Comparison of ENCODE assay signal across 9 cellular contexts in the genomic region with DNA sequence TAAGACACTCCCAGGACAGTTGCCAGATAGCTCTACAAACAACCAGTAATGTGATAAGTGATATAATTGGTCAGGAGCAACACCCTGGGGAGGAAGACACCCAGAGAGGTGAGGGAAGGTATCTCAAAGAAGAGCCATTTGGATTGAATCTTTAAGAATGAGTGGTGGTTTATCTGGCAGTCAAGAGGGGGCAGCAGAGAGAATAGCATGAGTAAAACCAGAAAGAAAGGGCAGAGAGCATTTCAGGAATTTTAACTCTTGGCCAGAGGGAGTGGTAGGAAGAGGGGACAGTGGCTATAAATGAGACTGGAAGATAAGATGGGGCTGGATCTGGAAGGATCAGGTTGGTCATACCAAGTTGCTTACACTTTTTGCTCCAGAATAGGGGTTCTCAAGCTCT. TPM values are rescaled to one million over a fixed set of nuclear protein-coding genes. Genes with fewer than 3 reads are reported as not detected.
A peak's percentile ranks its signal among the peaks of the same experiment; 100 is the strongest.
DNase-seq lines count a peak whose midpoint lies in the region; ATAC-seq and TF ChIP-seq lines count a peak whose summit lies in the region.
"Had no signal": no experiment of that assay in that cellular context is flagged by ENCODE, and none has a peak within 500 bp of the region (broad histone marks: within the 10 kb centered on the region; RNA-seq: fewer than 3 reads in every experiment).

No MANE protein-coding gene starts in this region.

- H3K9me3 ChIP-seq in SK-N-SH (no peaks in the 10 kb centered on the region), spleen (no peaks in the 10 kb centered on the region)

- ATAC-seq in GM18858 (IDR thresholded peaks at IDR 0.05; ENCODE audit: unreplicated experiment) (no peak), GM21786 (IDR thresholded peaks at IDR 0.05; ENCODE audit: unreplicated experiment) (no peak)

- CTCF ChIA-PET in activated CD4-positive, alpha-beta T cell treated with anti-CD3 and anti-CD28 coated beads, Interleukin-2, amount 10 ng/mL, durations not matched to agents 7 days and 5 days (lab: Charles Lee): interaction anchor here (0.7 to 1.4 kb wide), 7 partner anchors 10 to 86 kb away, joined by 3 to 4 read pairs (median 3); no protein-coding TSS in a partner anchor
- CTCF ChIA-PET in SK-N-SH (lab: Yijun Ruan, JAX): interaction anchor here (0.9 to 2.5 kb wide), 10 partner anchors 8 to 125 kb away, joined by 3 to 5 read pairs (median 4); no protein-coding TSS in a partner anchor

- H3K4me3 ChIP-seq in SK-N-SH (ENCODE audit: low read depth in 2 of 2, low read length in 1 of 2): no peak overlapping the region
- H3K4me3 ChIP-seq in fibroblast of villous mesenchyme (ENCODE audit: low read depth, low read length): no peak overlapping the region
- H3K4me3 ChIP-seq in spleen: no peak overlapping the region

- TF ChIP-seq EP300 in SK-N-SH (IDR thresholded peaks at IDR 0.05; ENCODE audit: borderline replicate concordance in 1 of 2, low read depth in 1 of 2, low read length in 1 of 2): no peak

- H3K27me3 ChIP-seq in SK-N-SH (ENCODE audit: insufficient read depth): peaks cover 37% of the 10 kb centered on the region
- peaks cover 0 to 5% (median 0%) of the 10 kb centered on the region in 7 donors for H3K27me3 ChIP-seq in spleen (replicated peaks in 1 of 7)

- H3K4me1 ChIP-seq in SK-N-SH (ENCODE audit: control insufficient read depth in 1 of 2, insufficient read depth in 2 of 2, low read depth in 1 of 2, low read length in 1 of 2) (peaks cover 0 to under 1% of the 10 kb centered on the region in 2 experiments; a peak in 1 of 4 replicates), spleen (peaks cover 0 to 15% (median 6%) of the 10 kb centered on the region in 6 donors)

- H3K27ac ChIP-seq in SK-N-SH (ENCODE audit: low read depth in 2 of 2, low read length in 1 of 2) (no peak overlapping the region), spleen (no peak overlapping the region)

- H3K36me3 ChIP-seq in SK-N-SH (replicated peaks in 1 of 2; ENCODE audit: control insufficient read depth in 1 of 2, insufficient read depth in 2 of 2, low read length in 1 of 2) (no peaks in the 10 kb centered on the region), spleen (no peaks in the 10 kb centered on the region)

- DNase-seq in activated CD4-positive, alpha-beta T cell treated with anti-CD3 and anti-CD28 coated beads, Interleukin-2, amount 10 ng/mL, durations not matched to agents 7 days and 5 days: peak; percentile 42
- DNase-seq in activated CD4-positive, alpha-beta T cell treated with anti-CD3 and anti-CD28 coated beads for 4 hours: no peak
- DNase-seq in Kasumi-1 (lab: John Stamatoyannopoulos, UW) (peak; percentile 57 to 64), SK-N-SH (peak; percentile 63), fibroblast of villous mesenchyme (ENCODE audit: low read depth) (peak; percentile 65), spleen (no peak)

- POLR2A ChIA-PET in activated CD4-positive, alpha-beta T cell treated with anti-CD3 and anti-CD28 coated beads, Interleukin-2, amount 10 ng/mL, durations not matched to agents 7 days and 5 days (lab: Charles Lee): no interaction called here
- POLR2A ChIA-PET in SK-N-SH (lab: Yijun Ruan, JAX): no interaction called here

- no peaks in the 10 kb centered on the region for H4K20me1 ChIP-seq in SK-N-SH (ENCODE audit: insufficient read depth)

- H3K9me3 Mint-ChIP-seq in activated CD4-positive, alpha-beta T cell treated with anti-CD3 and anti-CD28 coated beads, Interleukin-2, amount 10 ng/mL, durations not matched to agents 7 days and 5 days: no peaks in the 10 kb centered on the region

- no peak overlapping the region for H3K27ac Mint-ChIP-seq in activated CD4-positive, alpha-beta T cell treated with anti-CD3 and anti-CD28 coated beads, Interleukin-2, amount 10 ng/mL, durations not matched to agents 7 days and 5 days
- H3K27ac Mint-ChIP-seq: activated naive CD8-positive, alpha-beta T cell had no signal

- H3K79me2 ChIP-seq in SK-N-SH (ENCODE audit: insufficient read depth): no peaks in the 10 kb centered on the region

- H3K36me3 Mint-ChIP-seq in activated CD4-positive, alpha-beta T cell treated with anti-CD3 and anti-CD28 coated beads, Interleukin-2, amount 10 ng/mL, durations not matched to agents 7 days and 5 days (ENCODE audit: low read depth): no peaks in the 10 kb centered on the region
- H3K36me3 Mint-ChIP-seq: activated naive CD8-positive, alpha-beta T cell had no signal

- no peak overlapping the region for H3K4me2 ChIP-seq in SK-N-SH

- no peak for TF ChIP-seq POLR2A in spleen (IDR thresholded peaks at IDR 0.05)

- peaks cover 8% of the 10 kb centered on the region for H3K4me1 Mint-ChIP-seq in activated CD4-positive, alpha-beta T cell treated with anti-CD3 and anti-CD28 coated beads, Interleukin-2, amount 10 ng/mL, durations not matched to agents 7 days and 5 days

- H3K9ac ChIP-seq in SK-N-SH: no peak overlapping the region

- intact Hi-C loops in spleen (cut with DNase I; ENCODE audit: low total_unique reads): loop anchor here (10.0 kb wide), 1 partner anchor 84 kb away; no protein-coding TSS in a partner anchor

- peak; percentile 69 for TF ChIP-seq CTCF in SK-N-SH (IDR thresholded peaks at IDR 0.05)
- TF ChIP-seq CTCF in fibroblast of villous mesenchyme (IDR thresholded peaks at IDR 0.05; ENCODE audit: insufficient read depth, low read depth, low read length): peak; percentile 69
- peak in 9 of 11 experiments; percentile 20 to 62 (median 51) for TF ChIP-seq CTCF in spleen (IDR thresholded peaks at IDR 0.05 in 8 of 11, conservative IDR thresholded peaks at IDR 0.05 in 3 of 11)

- no peaks in the 10 kb centered on the region for H3K27me3 Mint-ChIP-seq in activated CD4-positive, alpha-beta T cell treated with anti-CD3 and anti-CD28 coated beads, Interleukin-2, amount 10 ng/mL, durations not matched to agents 7 days and 5 days
- H3K27me3 Mint-ChIP-seq: activated naive CD8-positive, alpha-beta T cell had no signal

- no peak overlapping the region for H2AFZ ChIP-seq in SK-N-SH (ENCODE audit: low read depth)

- peak; percentile 54 for TF ChIP-seq RAD21 in SK-N-SH (IDR thresholded peaks at IDR 0.05; ENCODE audit: low read length)

- no peaks in the 10 kb centered on the region for H3K9me2 ChIP-seq in SK-N-SH

- no peaks in the 10 kb centered on the region for H3F3A ChIP-seq in SK-N-SH (replicated peaks; ENCODE audit: insufficient read depth)

- H3K4me3 Mint-ChIP-seq in activated CD4-positive, alpha-beta T cell treated with anti-CD3 and anti-CD28 coated beads, Interleukin-2, amount 10 ng/mL, durations not matched to agents 7 days and 5 days: no peak overlapping the region
- H3K4me3 Mint-ChIP-seq: activated naive CD8-positive, alpha-beta T cell had no signal

TF ChIP-seq in SK-N-SH, 30 proteins besides CTCF, POLR2A, EP300 and RAD21:
- TF ChIP-seq SMC3 (IDR thresholded peaks at IDR 0.05; ENCODE audit: low read depth, low read length) (peak; percentile 36; the same call in 1 of the 2 replicates), TCF12 (IDR thresholded peaks at IDR 0.05) (no peak), USF2 (IDR thresholded peaks at IDR 0.05; ENCODE audit: borderline replicate concordance, low read depth, low read length) (no peak)

RNA-seq across cellular contexts. Expression of gene SEPTIN6, which starts 5.9 kb away (rescaled TPM):
- 100 to 1,000 TPM; 298 to 329 TPM for total RNA-seq in activated CD4-positive, alpha-beta T cell treated with anti-CD3 and anti-CD28 coated beads, Interleukin-2, amount 10 ng/mL, durations not matched to agents 7 days and 5 days
- polyA plus RNA-seq in SK-N-SH (2012; rRNA removed): 33.1 and 36.3 TPM in 2 replicates
- 29.5 and 36.9 TPM in 2 replicates for polyA plus RNA-seq in SK-N-SH (2012; cell fraction: cytosol; rRNA removed)
- 22.0 and 24.7 TPM in 2 replicates for polyA plus RNA-seq in SK-N-SH (2012; cell fraction: nucleus; rRNA removed)
- 17.1 and 17.7 TPM in 2 replicates for total RNA-seq in fibroblast of villous mesenchyme
- total RNA-seq in spleen: 100 to 1,000 TPM in 3 of 7 donors, 10 to 100 TPM in 4; 94.7 to 139 (median 99.8) TPM
- 10 to 100 TPM; 45.1 to 58.2 (median 50.8) TPM for polyA plus RNA-seq in spleen

RNA-seq across cellular contexts. Expression of gene SOWAHD, which starts 59.6 kb away (rescaled TPM):
- total RNA-seq in activated CD4-positive, alpha-beta T cell treated with anti-CD3 and anti-CD28 coated beads, Interleukin-2, amount 10 ng/mL, durations not matched to agents 7 days and 5 days: 1 to 10 TPM; 3.1 to 3.3 TPM
- 0.20 and 0.32 TPM in 2 replicates for polyA plus RNA-seq in SK-N-SH (2012; rRNA removed)
- 0.13 and 0.18 TPM in 2 replicates for polyA plus RNA-seq in SK-N-SH (2012; cell fraction: cytosol; rRNA removed)
- 0.16 and 0.24 TPM in 2 replicates for polyA plus RNA-seq in SK-N-SH (2012; cell fraction: nucleus; rRNA removed)
- 0.43 TPM in 1 of 2 replicates, not detected in the other for total RNA-seq in fibroblast of villous mesenchyme
- total RNA-seq in spleen: 1 to 10 TPM; 5.0 to 9.5 (median 8.1) TPM
- polyA plus RNA-seq in spleen: 10 to 100 TPM; 19.2 to 26.2 (median 19.9) TPM

Comparison
In these comparisons a context has a peak if more than half of its experiments do, and no peak if none do; other contexts are left out.
1. DNase-seq: peak in activated CD4-positive, alpha-beta T cell treated with anti-CD3 and anti-CD28 coated beads, Interleukin-2, amount 10 ng/mL, durations not matched to agents 7 days and 5 days (single experiment), Kasumi-1 (2 of 2), SK-N-SH (single experiment) and fibroblast of villous mesenchyme (single experiment); none in activated CD4-positive, alpha-beta T cell treated with anti-CD3 and anti-CD28 coated beads for 4 hours (0 of 2) and spleen (single experiment).
2. Peak in every context shown above with its lines, with median percentiles within 50 percentile points of each other: CTCF ChIP-seq.